In the genomic region with DNA sequence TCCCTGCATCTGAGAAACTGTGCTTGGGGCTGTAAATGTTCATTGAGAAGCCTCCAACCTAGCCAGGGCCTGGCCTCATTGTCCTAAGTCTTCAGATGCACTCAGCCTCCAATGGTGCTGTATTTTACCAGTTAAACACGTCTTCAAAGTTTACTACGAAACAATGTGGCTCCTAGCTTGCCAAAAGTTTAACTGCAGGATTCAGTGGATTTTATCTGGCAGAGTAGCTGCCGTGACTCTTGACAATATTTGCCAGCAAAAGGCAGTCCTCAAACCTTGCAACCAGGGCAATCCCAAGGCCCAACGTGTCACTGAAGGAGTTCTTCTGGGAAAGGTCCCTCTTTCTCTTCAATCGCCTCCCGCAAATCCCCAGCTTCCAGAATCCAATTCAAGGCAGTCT, we compare ENCODE assay signal across 12 cellular contexts. TPM values are rescaled to one million over a fixed set of nuclear protein-coding genes. Genes with fewer than 3 reads are reported as not detected.
DNase-seq lines count a peak whose midpoint lies in the region; ATAC-seq and TF ChIP-seq lines count a peak whose summit lies in the region.
"Had no signal": no experiment of that assay in that cellular context is flagged by ENCODE, and none has a peak within 500 bp of the region (broad histone marks: within the 10 kb centered on the region; RNA-seq: fewer than 3 reads in every experiment).

No MANE protein-coding gene starts in this region.

- H3K36me3 ChIP-seq in mesendoderm (ENCODE audit: control insufficient read depth, insufficient read depth, low read length) (no peaks in the 10 kb centered on the region), smooth muscle cell (ENCODE audit: low read depth) (no peaks in the 10 kb centered on the region)

- H3K23ac ChIP-seq in mesendoderm (ENCODE audit: low read length): no peak overlapping the region

- H3K9ac ChIP-seq in mesendoderm (ENCODE audit: low read length) (no peak overlapping the region), smooth muscle cell (ENCODE audit: low read depth) (peak overlapping the region; percentile 34)

- H3K4me1 ChIP-seq in mesendoderm (ENCODE audit: control insufficient read depth, low read depth, low read length) (no peaks in the 10 kb centered on the region), smooth muscle cell (ENCODE audit: low read depth) (no peaks in the 10 kb centered on the region)

- no peak overlapping the region for H2BK120ac ChIP-seq in mesendoderm (ENCODE audit: low read depth, low read length)

- POLR2A ChIA-PET in HEK293T (lab: Yijun Ruan, JAX): no interaction called here

- H3K4me2 ChIP-seq in mesendoderm (ENCODE audit: low read length): no peak overlapping the region
- peak overlapping the region; percentile 98 for H3K4me2 ChIP-seq in smooth muscle cell

- no peak overlapping the region for H2BK15ac ChIP-seq in mesendoderm (replicated peaks; ENCODE audit: low read depth)

- peak overlapping the region; percentile 42 for H2AFZ ChIP-seq in smooth muscle cell (ENCODE audit: low read depth)

- H3F3A ChIP-seq in smooth muscle cell (ENCODE audit: low read depth): no peaks in the 10 kb centered on the region

- no peak for TF ChIP-seq CTCF in HFF-Myc (IDR thresholded peaks at IDR 0.05; ENCODE audit: low read depth, low read length, missing control alignments)
- TF ChIP-seq CTCF in choroid plexus epithelial cell (conservative IDR thresholded peaks at IDR 0.05; ENCODE audit: low read depth, low read length): no peak
- TF ChIP-seq CTCF in smooth muscle cell (IDR thresholded peaks at IDR 0.05; ENCODE audit: borderline replicate concordance, insufficient read depth, poor library complexity, severe bottlenecking): no peak

- no peak overlapping the region for H3K18ac ChIP-seq in mesendoderm (ENCODE audit: low read length)

- H2BK5ac ChIP-seq in mesendoderm (ENCODE audit: low read length): no peak overlapping the region

- no peaks in the 10 kb centered on the region for H3K27me3 ChIP-seq in mesendoderm (ENCODE audit: insufficient read depth, low read length, poor library complexity)
- no peaks in the 10 kb centered on the region for H3K27me3 ChIP-seq in smooth muscle cell (ENCODE audit: low read depth)

- no peak overlapping the region for H4K5ac ChIP-seq in mesendoderm (ENCODE audit: low read length)

- H3K27ac ChIP-seq in mesendoderm (ENCODE audit: low read depth, low read length): no peak overlapping the region
- peak overlapping the region; percentile 20 for H3K27ac ChIP-seq in smooth muscle cell (ENCODE audit: low read depth)

- no peaks in the 10 kb centered on the region for H3K9me3 ChIP-seq in smooth muscle cell (replicated peaks; ENCODE audit: low read depth)

- H3K4ac ChIP-seq in mesendoderm (ENCODE audit: low read depth, low read length): no peak overlapping the region

- DNase-seq in HFF-Myc (ENCODE audit: extremely low read depth, low read depth) (no peak), choroid plexus epithelial cell (ENCODE audit: low read depth) (peak; percentile 15), mesendoderm (peak; percentile 6), smooth muscle cell (lab: John Stamatoyannopoulos, UW; ENCODE audit: unreplicated experiment) (no peak), HEK293T (ENCODE audit: extremely low spot score) (no peak), SKM-1 treated with dmso at 0.1 percent for 144 hours (lab: John Stamatoyannopoulos, UW; ENCODE audit: unreplicated experiment) (no peak)
- DNase-seq: activated CD4-positive, alpha-beta memory T cell treated with anti-CD3 and anti-CD28 coated beads, Interleukin-2, amount 10 ng/mL, durations not matched to agents 7 days and 5 days; COR-L47; NCI-H82; T-cell had no signal

- no peak overlapping the region for H4K8ac ChIP-seq in mesendoderm (ENCODE audit: low read depth, low read length)

- H3K4me3 ChIP-seq in HFF-Myc (replicated peaks; ENCODE audit: low read depth, low read length) (peak overlapping the region; percentile 87), choroid plexus epithelial cell (ENCODE audit: low read depth, low read length) (peak overlapping the region; percentile 87), mesendoderm (ENCODE audit: low read length) (no peak overlapping the region), smooth muscle cell (peak overlapping the region; percentile 92)

- H3K79me2 ChIP-seq in mesendoderm (ENCODE audit: control insufficient read depth, insufficient read depth, low read length): no peaks in the 10 kb centered on the region
- H3K79me2 ChIP-seq in smooth muscle cell (ENCODE audit: low read depth): peaks cover 60% of the 10 kb centered on the region

- H2AK5ac ChIP-seq in mesendoderm (ENCODE audit: low read length): no peak overlapping the region

- H3K79me1 ChIP-seq in mesendoderm (ENCODE audit: low read length): no peaks in the 10 kb centered on the region

- H4K20me1 ChIP-seq in smooth muscle cell (ENCODE audit: low read depth): peaks cover 24% of the 10 kb centered on the region

- whole genome bisulfite sequencing in mesendoderm (ENCODE audit: extremely low coverage, insufficient coverage, low lambda C conversion rate): no CpG with 5 or more reads among the region's 6 CpGs
- 33% methylated on average over 6 of the region's 6 CpGs for WGBS in smooth muscle cell (ENCODE audit: low lambda C conversion rate)

- CTCF ChIA-PET in HEK293T (lab: Yijun Ruan, JAX): no interaction called here

- H3K56ac ChIP-seq in mesendoderm (ENCODE audit: low read length): no peak overlapping the region

- ATAC-seq in GM18517 (IDR thresholded peaks at IDR 0.05; ENCODE audit: unreplicated experiment) (no peak), HG03460 (IDR thresholded peaks at IDR 0.05; ENCODE audit: unreplicated experiment) (no peak)
- ATAC-seq: T-cell had no signal

TF ChIP-seq in HEK293T, 16 proteins besides CTCF, POLR2A, EP300 and RAD21:
- no peak for TF ChIP-seq ARNT (IDR thresholded peaks at IDR 0.05)
- no peak for TF ChIP-seq FOXA1 (IDR thresholded peaks at IDR 0.05)
- TF ChIP-seq HDGF (IDR thresholded peaks at IDR 0.05; ENCODE audit: borderline replicate concordance): no peak
- TF ChIP-seq ELF4 (IDR thresholded peaks at IDR 0.05): no peak
- TF ChIP-seq L3MBTL2 (conservative IDR thresholded peaks at IDR 0.05): no peak
- TF ChIP-seq NFRKB (IDR thresholded peaks at IDR 0.05): no peak
- no peak for TF ChIP-seq ZNF384 (IDR thresholded peaks at IDR 0.05)
- TF ChIP-seq FOXM1 (IDR thresholded peaks at IDR 0.05; ENCODE audit: borderline replicate concordance): no peak
- no peak for TF ChIP-seq SUZ12 (IDR thresholded peaks at IDR 0.05)
- no peak for TF ChIP-seq LEF1 (IDR thresholded peaks at IDR 0.05; ENCODE audit: borderline replicate concordance)

RNA-seq across cellular contexts. Expression of a gene that starts 1.1 kb away (rescaled TPM):
- 1.9 TPM for polyA plus RNA-seq in mesendoderm (2013, experiment 1 of 2)
- 2.1 TPM for polyA plus RNA-seq in mesendoderm (2013, experiment 2 of 2)
- 18.1 and 27.0 TPM in 2 replicates for total RNA-seq in smooth muscle cell
- polyA plus RNA-seq in smooth muscle cell: 32.8 and 45.3 TPM in 2 replicates
- total RNA-seq: activated CD4-positive, alpha-beta memory T cell treated with anti-CD3 and anti-CD28 coated beads, Interleukin-2, amount 10 ng/mL, durations not matched to agents 7 days and 5 days had no signal

Comparison
In these comparisons a context has a peak if more than half of its experiments do, and no peak if none do; other contexts are left out.
1. DNase-seq: peak in choroid plexus epithelial cell (single experiment) and mesendoderm (single experiment); none in HFF-Myc (single experiment), smooth muscle cell (single experiment), HEK293T (single experiment) and SKM-1 treated with dmso at 0.1 percent for 144 hours (single experiment).